In the genomic region with DNA sequence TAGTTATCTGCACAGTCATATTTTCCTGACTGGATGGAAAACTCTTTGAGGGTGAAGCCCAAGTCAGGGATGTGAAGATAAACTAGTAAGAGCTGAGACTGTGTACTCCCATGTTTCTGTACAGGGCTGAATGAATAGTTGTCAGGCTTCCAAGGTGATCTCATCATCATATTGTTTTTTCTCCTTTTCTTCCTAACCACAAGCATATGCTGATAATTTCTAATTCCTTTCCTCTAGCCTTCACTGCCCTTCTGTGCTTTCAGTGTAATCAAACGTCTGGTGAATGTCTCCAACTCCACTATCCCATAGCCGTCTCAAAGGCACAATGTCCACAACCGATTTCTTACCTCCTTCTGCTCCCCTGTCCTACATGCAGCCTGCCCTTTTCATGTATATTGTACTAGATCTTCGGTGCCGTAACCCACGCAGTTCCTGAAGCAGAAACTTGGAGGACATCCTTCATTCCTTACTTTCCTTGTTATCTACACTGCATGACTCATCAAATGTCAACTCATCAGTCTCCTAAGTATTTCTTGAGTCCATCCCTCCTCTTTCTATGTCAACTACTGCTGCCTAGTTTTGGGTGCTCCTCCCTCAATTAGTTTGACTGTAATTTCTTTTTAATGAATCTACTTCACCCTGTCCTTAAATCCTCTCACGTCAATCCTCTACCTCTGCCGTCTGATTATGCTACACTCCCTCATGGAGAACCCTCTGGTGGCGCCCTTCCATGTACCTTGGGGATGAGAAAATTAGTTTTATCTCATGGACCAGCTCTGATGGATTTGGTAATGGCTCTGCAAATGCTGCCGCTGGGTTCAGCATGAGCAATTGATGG, we compare ENCODE assay signal across 1 cellular context.
TF ChIP-seq lines count a peak whose summit lies in the region.

No MANE protein-coding gene starts in this region.

TF ChIP-seq in IMR-90, 13 proteins besides CTCF, POLR2A, EP300 and RAD21:
- TF ChIP-seq NFE2L2 (IDR thresholded peaks at IDR 0.05; ENCODE audit: low read depth, low read length) (peak; percentile 90), MAFK (IDR thresholded peaks at IDR 0.05; ENCODE audit: low read depth, low read length) (peak; percentile 50), FOS (IDR thresholded peaks at IDR 0.05; ENCODE audit: low read depth, low read length) (peak; percentile 80), BHLHE40 (IDR thresholded peaks at IDR 0.05; ENCODE audit: low read depth, low read length) (no peak)
TF ChIP-seq in IMR-90: peak in this region for 3.
